Comparison of ENCODE assay signal across 8 cellular contexts in the genomic region with DNA sequence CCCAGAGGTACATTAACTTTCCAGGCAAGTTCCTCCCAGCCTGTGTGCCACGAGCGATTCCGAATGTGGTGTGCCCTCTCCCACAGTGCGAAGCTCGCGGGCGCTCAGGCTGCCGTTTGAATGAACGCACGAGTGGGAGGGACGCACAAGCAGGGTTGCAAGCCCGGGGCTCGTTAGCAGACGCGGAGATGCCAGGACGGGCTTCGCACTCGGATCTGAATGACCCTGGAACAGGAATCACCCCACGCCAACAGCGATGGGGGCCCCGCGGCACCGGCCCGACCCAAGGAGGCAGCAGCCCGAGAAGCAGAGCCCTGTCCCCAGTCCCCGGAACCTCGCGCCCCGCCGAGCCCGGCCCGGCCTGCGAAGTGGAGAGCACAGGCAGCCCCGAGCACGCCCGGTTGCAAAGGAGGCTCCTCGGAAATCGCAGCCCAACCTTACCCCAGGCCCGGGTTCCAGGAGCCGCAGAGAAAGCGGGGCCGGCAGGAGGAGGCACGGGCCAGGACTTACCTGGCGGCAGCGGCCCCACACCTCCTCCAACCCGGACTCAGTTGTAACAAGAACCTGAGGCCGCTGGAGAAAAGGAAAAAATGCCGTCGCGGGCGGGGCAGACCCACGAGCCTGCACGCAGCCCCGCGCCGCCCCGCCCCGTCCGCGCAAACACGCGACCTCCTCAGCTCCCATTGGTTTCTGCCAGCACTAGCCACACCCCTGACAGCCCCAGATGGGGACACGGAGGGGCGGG. TPM values are rescaled to one million over a fixed set of nuclear protein-coding genes. Genes with fewer than 3 reads are reported as not detected.
A peak's percentile ranks its signal among the peaks of the same experiment; 100 is the strongest.
DNase-seq lines count a peak whose midpoint lies in the region; TF ChIP-seq lines count a peak whose summit lies in the region.

A gene with protein sequence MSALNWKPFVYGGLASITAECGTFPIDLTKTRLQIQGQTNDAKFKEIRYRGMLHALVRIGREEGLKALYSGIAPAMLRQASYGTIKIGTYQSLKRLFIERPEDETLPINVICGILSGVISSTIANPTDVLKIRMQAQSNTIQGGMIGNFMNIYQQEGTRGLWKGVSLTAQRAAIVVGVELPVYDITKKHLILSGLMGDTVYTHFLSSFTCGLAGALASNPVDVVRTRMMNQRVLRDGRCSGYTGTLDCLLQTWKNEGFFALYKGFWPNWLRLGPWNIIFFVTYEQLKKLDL (minus strand): TSS at position 584 of the 745 bp plus-strand sequence. CDS start 6,948 bp downstream, outside the sequence.

- H3K4me1 ChIP-seq in stomach smooth muscle (ENCODE audit: control insufficient read depth, insufficient read depth, low read length): peaks cover 15% of the 10 kb centered on the region

- H3K27ac ChIP-seq in stomach smooth muscle (ENCODE audit: low read length): peak within 1 kb of the TSS; percentile 70

- H3K4me3 ChIP-seq in foreskin fibroblast (ENCODE audit: low read depth in 1 of 2, low read length in 2 of 2): peak within 1 kb of the TSS; percentile 79 to 88
- H3K4me3 ChIP-seq in stomach smooth muscle (ENCODE audit: low read length in 2 of 2): peak within 1 kb of the TSS; percentile 72 to 87

- no peak for TF ChIP-seq CTCF in foreskin fibroblast (IDR thresholded peaks at IDR 0.05; ENCODE audit: low read depth, low read length)
- TF ChIP-seq CTCF in neural crest cell (conservative IDR thresholded peaks at IDR 0.05): no peak

- peak within 1 kb of the TSS; percentile 78 for H3K27ac Mint-ChIP-seq in neural crest cell (ENCODE audit: unreplicated experiment)

- no peaks in the 10 kb centered on the region for H3K9me3 Mint-ChIP-seq in neural crest cell

- no peaks in the 10 kb centered on the region for H3K9me3 ChIP-seq in stomach smooth muscle (ENCODE audit: control insufficient read depth in 2 of 2, low read length in 2 of 2)

- H3K9ac ChIP-seq in stomach smooth muscle (ENCODE audit: low read length in 2 of 2): peak within 1 kb of the TSS; percentile 66

- H3K4me1 Mint-ChIP-seq in neural crest cell: peaks cover 24% of the 10 kb centered on the region

- no peaks in the 10 kb centered on the region for H3K36me3 ChIP-seq in stomach smooth muscle (ENCODE audit: control insufficient read depth in 2 of 2, insufficient read depth in 2 of 2, low read length in 2 of 2)

- no peaks in the 10 kb centered on the region for H3K27me3 Mint-ChIP-seq in neural crest cell (ENCODE audit: low read depth)

- H3K36me3 Mint-ChIP-seq in neural crest cell (ENCODE audit: low read depth): no peaks in the 10 kb centered on the region

- H3K27me3 ChIP-seq in stomach smooth muscle (ENCODE audit: control insufficient read depth in 1 of 2, insufficient read depth in 2 of 2, low read length in 2 of 2): no peaks in the 10 kb centered on the region

- H3K4me3 Mint-ChIP-seq in neural crest cell: peak within 1 kb of the TSS; percentile 94

- peak; percentile 92 for DNase-seq in EL
- DNase-seq in GOT3 (lab: John Stamatoyannopoulos, UW): peak; percentile 59
- DNase-seq in LoVo (ENCODE audit: low spot score): peak; percentile 81
- peak; percentile 96 for DNase-seq in SIG-M5 treated with dmso at 0.1 percent for 504 hours (lab: John Stamatoyannopoulos, UW; ENCODE audit: unreplicated experiment)
- DNase-seq in activated gamma-delta T cell treated with Interleukin-2 at 50 U/mL for 16 hours: peak; percentile 90
- DNase-seq in foreskin fibroblast: peak; percentile 90 to 97
- DNase-seq in neural crest cell (ENCODE audit: low read depth, low spot score): peak; percentile 83

RNA-seq across cellular contexts. Expression of the gene that starts here (rescaled TPM):
- 14.0 and 15.4 TPM in 2 replicates for total RNA-seq in neural crest cell

Comparison
In these comparisons a context has a peak if more than half of its experiments do, and no peak if none do; other contexts are left out.
1. Peak in every context shown above with its lines: DNase-seq, H3K4me3 ChIP-seq and H3K27ac ChIP-seq.